32 cellular contexts compared by ENCODE assay signal in genomic region chr3:13243571-13243970, GRCh38.
"Had no signal": no experiment of that assay in that cellular context is flagged by ENCODE, and none has a peak within 500 bp of the region (broad histone marks: within the 10 kb centered on the region; RNA-seq: fewer than 3 reads in every experiment).

No MANE protein-coding gene starts in this region.

- FAIRE-seq: astrocyte, endothelial cell of umbilical vein had no signal

- H3K36me3 Mint-ChIP-seq: natural killer cell treated with Interleukin-12 subunit alpha and Interleukin-12 subunit beta and Interleukin-15 and Interleukin-18, amount 100 ng/mL, for 72 hours; type B pancreatic cell had no signal

- H3K9me3 Mint-ChIP-seq: activated CD4-positive, alpha-beta memory T cell treated with anti-CD3 and anti-CD28 coated beads, Interleukin-2, amount 10 ng/mL, durations not matched to agents 7 days and 5 days; activated CD4-positive, alpha-beta T cell treated with anti-CD3 and anti-CD28 coated beads, Interleukin-2, amount 10 ng/mL, durations not matched to agents 7 days and 5 days; activated T-cell treated with anti-CD3 and anti-CD28 coated beads, Interleukin-2, amount 50 U/mL, for 24 hours; activated T-helper 17 cell treated with anti-CD3 and anti-CD28 coated beads, Interleukin-2, amount 50 U/mL, for 72 hours; effector memory CD8-positive, alpha-beta T cell; natural killer cell treated with Interleukin-12 subunit alpha and Interleukin-12 subunit beta and Interleukin-15 and Interleukin-18, amount 100 ng/mL, for 72 hours; T-helper 1 cell treated with Interleukin-12 subunit alpha and Interleukin-12 subunit beta and Interleukin-4 antibody, amounts not matched to agents 30 μg/mL and 1 μg/mL, for 36 hours; type B pancreatic cell had no signal

- DNase-seq: activated CD4-positive, alpha-beta memory T cell treated with anti-CD3 and anti-CD28 coated beads, Interleukin-2, amount 10 ng/mL, durations not matched to agents 7 days and 5 days; activated CD4-positive, alpha-beta T cell treated with anti-CD3 and anti-CD28 coated beads for 1 hour; activated CD4-positive, alpha-beta T cell treated with anti-CD3 and anti-CD28 coated beads, Interleukin-2, amount 10 ng/mL, durations not matched to agents 7 days and 5 days; activated CD8-positive, alpha-beta memory T cell treated with anti-CD3 and anti-CD28 coated beads, Interleukin-2, amount 50 U/mL, for 48 hours; activated gamma-delta T cell treated with Interleukin-2 at 50 U/mL for 16 hours; activated naive CD4-positive, alpha-beta T cell treated with anti-CD3 and anti-CD28 coated beads, Interleukin-2, amount 50 U/mL, for 16 hours; activated T-cell treated with anti-CD3 and anti-CD28 coated beads, Interleukin-2, amount 50 U/mL, for 24 hours; amniotic stem cell; brain microvascular endothelial cell; cortex of kidney; effector memory CD8-positive, alpha-beta T cell; islet precursor cell; left ventricle myocardium inferior; mesendoderm; mucosa of descending colon; nucleus accumbens; stimulated activated CD4-positive, alpha-beta T cell treated with anti-CD3 and anti-CD28 coated beads, Interleukin-2, amount 100 ng/mL, for 48 hours; stimulated activated naive CD8-positive, alpha-beta T cell treated with anti-CD3 and anti-CD28 coated beads, Interleukin-15, Interleukin-2, amounts not matched to agents 100 U/mL and 50 U/mL, for 24 hours; T1000; testis; uterus had no signal

- H3K9me3 ChIP-seq: gastroesophageal sphincter, left ventricle myocardium inferior, mucosa of descending colon, right lobe of liver, testis, uterus had no signal

- H3K27me3 ChIP-seq: brain microvascular endothelial cell, hepatocyte, right lobe of liver, testis, uterus had no signal

- H3K4me1 Mint-ChIP-seq: activated CD4-positive, alpha-beta T cell treated with anti-CD3 and anti-CD28 coated beads, Interleukin-2, amount 10 ng/mL, durations not matched to agents 7 days and 5 days; activated T-helper 17 cell treated with anti-CD3 and anti-CD28 coated beads, Interleukin-2, amount 50 U/mL, for 72 hours had no signal

- H3K4me3 ChIP-seq: gastroesophageal sphincter, hepatocyte, left ventricle myocardium inferior, lung, mucosa of descending colon, right lobe of liver, testis, uterus had no signal

- H3K27ac ChIP-seq: brain microvascular endothelial cell, gastroesophageal sphincter, hepatocyte, left ventricle myocardium inferior, parathyroid adenoma, right lobe of liver, testis, uterus had no signal

- H3K27me3 Mint-ChIP-seq: activated CD4-positive, alpha-beta T cell treated with anti-CD3 and anti-CD28 coated beads, Interleukin-2, amount 10 ng/mL, durations not matched to agents 7 days and 5 days; activated T-cell treated with anti-CD3 and anti-CD28 coated beads, Interleukin-2, amount 50 U/mL, for 24 hours; activated T-helper 17 cell treated with anti-CD3 and anti-CD28 coated beads, Interleukin-2, amount 50 U/mL, for 72 hours; natural killer cell treated with Interleukin-12 subunit alpha and Interleukin-12 subunit beta and Interleukin-15 and Interleukin-18, amount 100 ng/mL, for 72 hours; type B pancreatic cell had no signal

- H3K4me1 ChIP-seq: gastroesophageal sphincter, left ventricle myocardium inferior, parathyroid adenoma, right lobe of liver, testis, uterus had no signal

- H3K27ac Mint-ChIP-seq: activated CD4-positive, alpha-beta memory T cell treated with anti-CD3 and anti-CD28 coated beads, Interleukin-2, amount 10 ng/mL, durations not matched to agents 7 days and 5 days; activated CD4-positive, alpha-beta T cell treated with anti-CD3 and anti-CD28 coated beads, Interleukin-2, amount 10 ng/mL, durations not matched to agents 7 days and 5 days; activated T-cell treated with anti-CD3 and anti-CD28 coated beads, Interleukin-2, amount 50 U/mL, for 24 hours; activated T-helper 17 cell treated with anti-CD3 and anti-CD28 coated beads, Interleukin-2, amount 50 U/mL, for 72 hours; effector memory CD8-positive, alpha-beta T cell; natural killer cell treated with Interleukin-12 subunit alpha and Interleukin-12 subunit beta and Interleukin-15 and Interleukin-18, amount 100 ng/mL, for 72 hours; T-helper 1 cell treated with Interleukin-12 subunit alpha and Interleukin-12 subunit beta and Interleukin-4 antibody, amounts not matched to agents 30 μg/mL and 1 μg/mL, for 36 hours; type B pancreatic cell had no signal

- H3K36me3 ChIP-seq: brain microvascular endothelial cell, gastroesophageal sphincter, left ventricle myocardium inferior, right lobe of liver, uterus had no signal

- H3K4me3 Mint-ChIP-seq: activated CD4-positive, alpha-beta memory T cell treated with anti-CD3 and anti-CD28 coated beads, Interleukin-2, amount 10 ng/mL, durations not matched to agents 7 days and 5 days; activated CD4-positive, alpha-beta T cell treated with anti-CD3 and anti-CD28 coated beads, Interleukin-2, amount 10 ng/mL, durations not matched to agents 7 days and 5 days; activated T-cell treated with anti-CD3 and anti-CD28 coated beads, Interleukin-2, amount 50 U/mL, for 24 hours; activated T-helper 17 cell treated with anti-CD3 and anti-CD28 coated beads, Interleukin-2, amount 50 U/mL, for 72 hours; effector memory CD8-positive, alpha-beta T cell; natural killer cell treated with Interleukin-12 subunit alpha and Interleukin-12 subunit beta and Interleukin-15 and Interleukin-18, amount 100 ng/mL, for 72 hours; T-helper 1 cell treated with Interleukin-12 subunit alpha and Interleukin-12 subunit beta and Interleukin-4 antibody, amounts not matched to agents 30 μg/mL and 1 μg/mL, for 36 hours; type B pancreatic cell had no signal

- ATAC-seq: activated T-helper 17 cell treated with anti-CD3 and anti-CD28 coated beads, Interleukin-2, amount 50 U/mL, for 72 hours; effector memory CD8-positive, alpha-beta T cell; gastroesophageal sphincter; mucosa of descending colon; natural killer cell treated with Interleukin-12 subunit alpha and Interleukin-12 subunit beta and Interleukin-15 and Interleukin-18, amount 100 ng/mL, for 72 hours; right lobe of liver; stimulated activated naive CD8-positive, alpha-beta T cell treated with anti-CD3 and anti-CD28 coated beads, Interleukin-15, Interleukin-2, amounts not matched to agents 100 U/mL and 50 U/mL, for 24 hours had no signal
